8 cellular contexts compared by ENCODE assay signal in the genomic region with DNA sequence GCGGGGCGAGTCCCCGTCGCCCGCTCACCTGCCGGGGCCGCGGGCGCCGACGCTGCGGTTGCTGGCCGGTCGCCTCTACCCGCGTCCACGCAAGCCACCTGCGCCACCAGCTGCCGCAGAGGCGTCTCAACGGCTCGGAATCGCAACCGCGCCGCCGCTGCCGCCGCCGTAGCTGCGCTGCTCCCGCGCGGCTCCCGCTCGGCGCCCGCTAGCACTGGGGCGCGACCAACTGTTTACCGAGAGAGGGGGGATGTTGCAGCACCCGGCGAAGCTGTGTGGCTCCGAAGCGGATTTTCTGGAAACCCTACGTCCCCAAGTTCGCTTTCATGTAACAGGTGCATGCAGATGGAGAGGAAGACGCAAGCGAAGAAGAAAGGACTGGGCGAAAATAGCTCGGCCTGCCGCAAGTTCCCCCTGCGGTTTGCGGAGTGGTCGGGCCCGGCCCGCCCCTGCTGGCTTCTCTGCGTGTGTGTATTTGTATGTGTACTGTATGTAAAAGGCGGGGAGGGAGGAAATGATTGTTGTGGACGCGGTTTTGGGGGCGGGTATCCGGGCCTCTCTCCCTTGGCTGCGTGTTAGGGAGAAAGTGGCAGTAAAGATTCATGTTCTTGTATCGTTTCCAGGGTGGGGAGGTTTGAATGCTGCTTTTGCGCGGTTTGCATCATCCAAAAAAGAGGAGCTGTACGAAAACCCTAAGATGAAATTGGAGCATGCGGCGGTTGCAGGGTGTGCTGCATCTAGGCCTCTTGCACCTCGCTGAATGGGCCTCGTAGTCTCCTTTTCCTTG. TPM values are rescaled to one million over a fixed set of nuclear protein-coding genes. Genes with fewer than 3 reads are reported as not detected.
A peak's percentile ranks its signal among the peaks of the same experiment; 100 is the strongest.
DNase-seq lines count a peak whose midpoint lies in the region; ATAC-seq and TF ChIP-seq lines count a peak whose summit lies in the region.

TSS of gene PSIP1 (minus strand) at position 182 of the 787 bp plus-strand sequence. CDS start 782 bp downstream, outside the sequence.

- H3K4me2 ChIP-seq in BLaER1: peak within 1 kb of the TSS; percentile 86

- peaks cover 50% of the 10 kb centered on the region for H3K4me1 Mint-ChIP-seq in activated CD4-positive, alpha-beta T cell treated with anti-CD3 and anti-CD28 coated beads, Interleukin-2, amount 10 ng/mL, durations not matched to agents 7 days and 5 days

- H3K9me3 ChIP-seq in BLaER1: no peaks in the 10 kb centered on the region
- no peaks in the 10 kb centered on the region for H3K9me3 ChIP-seq in left lung

- DNase-seq in NCI-H526 (lab: John Stamatoyannopoulos, UW) (peak; percentile 95 to 98), dedifferentiated amniotic fluid mesenchymal stem cell (ENCODE audit: extremely low spot score) (peak; percentile 68), left lung (peak; percentile 82 to 93)
- DNase-seq in activated CD4-positive, alpha-beta T cell treated with anti-CD3 and anti-CD28 coated beads, Interleukin-2, amount 10 ng/mL, durations not matched to agents 7 days and 5 days: peak; percentile 92
- peak; percentile 70 for DNase-seq in stimulated activated CD4-positive, alpha-beta T cell treated with anti-CD3 and anti-CD28 coated beads, Interleukin-2, amount 100 ng/mL, for 4 hours (ENCODE audit: low read depth)

- peaks cover 40% of the 10 kb centered on the region for H4K20me1 ChIP-seq in BLaER1

- H3K27me3 ChIP-seq in BLaER1 (no peaks in the 10 kb centered on the region), left lung (no peaks in the 10 kb centered on the region)

- peak; percentile 65 for ATAC-seq in GM19328 (IDR thresholded peaks at IDR 0.05; ENCODE audit: unreplicated experiment)
- ATAC-seq in HG03469 (IDR thresholded peaks at IDR 0.05; ENCODE audit: unreplicated experiment): peak; percentile 59
- peak; percentile 95 for ATAC-seq in left lung

- peak within 1 kb of the TSS; percentile 98 for H3K4me3 ChIP-seq in BLaER1
- H3K4me3 ChIP-seq in left lung: peak within 1 kb of the TSS; percentile 98 to 99

- H3K4me3 Mint-ChIP-seq in activated CD4-positive, alpha-beta T cell treated with anti-CD3 and anti-CD28 coated beads, Interleukin-2, amount 10 ng/mL, durations not matched to agents 7 days and 5 days: peak within 1 kb of the TSS; percentile 85

- H3K9me3 Mint-ChIP-seq in activated CD4-positive, alpha-beta T cell treated with anti-CD3 and anti-CD28 coated beads, Interleukin-2, amount 10 ng/mL, durations not matched to agents 7 days and 5 days: no peaks in the 10 kb centered on the region

- H3K36me3 ChIP-seq in BLaER1 (peaks cover 29% of the 10 kb centered on the region), left lung (peaks cover 0 to 12% of the 10 kb centered on the region in 2 donors)

- POLR2A ChIA-PET in activated CD4-positive, alpha-beta T cell treated with anti-CD3 and anti-CD28 coated beads, Interleukin-2, amount 10 ng/mL, durations not matched to agents 7 days and 5 days (lab: Charles Lee): interaction anchor here (0.5 to 2.2 kb wide), 4 partner anchors 11 to 338 kb away, joined by 3 to 9 read pairs (median 5); partner anchors contain the start of gene CCDC171

- peaks cover 35% of the 10 kb centered on the region for H3K36me3 Mint-ChIP-seq in activated CD4-positive, alpha-beta T cell treated with anti-CD3 and anti-CD28 coated beads, Interleukin-2, amount 10 ng/mL, durations not matched to agents 7 days and 5 days (ENCODE audit: low read depth)

- peak in 1 of 2 donors; percentile 25 for TF ChIP-seq CTCF in left lung (IDR thresholded peaks at IDR 0.05)

- H3K27ac Mint-ChIP-seq in activated CD4-positive, alpha-beta T cell treated with anti-CD3 and anti-CD28 coated beads, Interleukin-2, amount 10 ng/mL, durations not matched to agents 7 days and 5 days: peak within 1 kb of the TSS; percentile 100

- H3K9ac ChIP-seq in BLaER1: peak within 1 kb of the TSS; percentile 98

- intact Hi-C loops in left lung (cut with DNase I): no loop called here

- CTCF ChIA-PET in activated CD4-positive, alpha-beta T cell treated with anti-CD3 and anti-CD28 coated beads, Interleukin-2, amount 10 ng/mL, durations not matched to agents 7 days and 5 days (lab: Charles Lee): interaction anchor here (1.0 to 2.3 kb wide), 5 partner anchors 11 to 88 kb away, joined by 3 to 13 read pairs (median 4); partner anchors contain the start of gene SNAPC3

- no peaks in the 10 kb centered on the region for H3K27me3 Mint-ChIP-seq in activated CD4-positive, alpha-beta T cell treated with anti-CD3 and anti-CD28 coated beads, Interleukin-2, amount 10 ng/mL, durations not matched to agents 7 days and 5 days

- peaks cover 46% of the 10 kb centered on the region for H3K4me1 ChIP-seq in BLaER1
- H3K4me1 ChIP-seq in left lung: peaks cover 0 to 24% of the 10 kb centered on the region in 2 donors

- H3K27ac ChIP-seq in BLaER1 (peak within 1 kb of the TSS; percentile 99), left lung (peak within 1 kb of the TSS; percentile 92 to 94)

RNA-seq across cellular contexts. Expression of gene PSIP1, which starts in this region (rescaled TPM):
- total RNA-seq in activated CD4-positive, alpha-beta T cell treated with anti-CD3 and anti-CD28 coated beads, Interleukin-2, amount 10 ng/mL, durations not matched to agents 7 days and 5 days: 100 to 1,000 TPM; 148 to 169 TPM
- total RNA-seq in left lung: 10 to 100 TPM; 32.7 to 33.5 TPM

Comparison
In these comparisons a context has a peak if more than half of its experiments do, and no peak if none do; other contexts are left out.
1. Peak in every context shown above with its lines: DNase-seq, ATAC-seq, H3K4me3 ChIP-seq and H3K27ac ChIP-seq.
2. RNA of gene PSIP1 (total RNA-seq): 148 to 169 TPM in activated CD4-positive, alpha-beta T cell treated with anti-CD3 and anti-CD28 coated beads, Interleukin-2, amount 10 ng/mL, durations not matched to agents 7 days and 5 days; 32.7 to 33.5 TPM in left lung; every median in the first group is over 4 times any median in the second.